In the genomic region with DNA sequence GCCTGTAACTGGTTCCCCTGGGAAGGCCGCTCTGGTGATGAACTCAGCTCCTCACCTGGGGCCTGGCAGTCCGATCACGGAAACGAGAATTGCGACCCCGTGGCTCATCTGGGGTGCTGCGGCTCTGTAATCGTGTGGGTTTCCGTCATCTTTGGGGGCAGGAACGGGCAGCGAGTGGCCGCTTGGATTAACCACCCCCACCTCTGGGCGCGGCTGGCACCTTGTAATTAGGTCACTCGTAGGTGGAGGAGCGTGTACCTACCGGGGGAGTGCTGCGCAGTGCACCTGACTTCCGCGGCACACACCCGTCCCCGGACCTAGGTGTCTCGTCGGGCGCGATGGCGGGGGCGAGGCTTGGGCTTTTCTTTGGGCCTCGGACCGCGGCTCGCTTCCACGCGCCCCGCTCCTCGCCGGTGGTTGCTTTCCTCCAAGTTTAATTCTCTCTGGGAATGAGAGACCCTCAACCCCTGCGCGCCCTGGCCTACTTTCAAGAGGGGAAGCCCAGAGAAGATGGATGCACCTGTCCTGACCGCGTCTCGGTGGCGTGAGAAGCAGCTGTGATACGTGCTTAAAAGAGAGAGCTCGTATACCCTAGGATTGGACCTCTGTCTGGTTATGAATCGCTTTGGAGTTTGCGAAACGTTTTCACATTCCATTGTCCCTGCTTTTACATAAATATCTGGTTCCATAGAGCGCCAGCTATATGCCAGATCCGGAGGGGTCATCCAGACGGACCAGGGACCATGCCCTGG, we compare ENCODE assay signal across 8 cellular contexts. TPM values are rescaled to one million over a fixed set of nuclear protein-coding genes. Genes with fewer than 3 reads are reported as not detected.
DNase-seq lines count a peak whose midpoint lies in the region; ATAC-seq and TF ChIP-seq lines count a peak whose summit lies in the region.

No MANE protein-coding gene starts in this region.

- DNase-seq in activated T-helper 2 cell treated with anti-CD3 and anti-CD28 coated beads, Interferon-gamma antibody, Interleukin-2, Interleukin-4, amounts not matched to agents 10 μg/mL and 5 μg/mL and 100 μg/mL, durations not matched to agents 14 hours and 24 hours and 36 hours (ENCODE audit: low spot score), result no peak
- peak; percentile 26 for DNase-seq in glomerular visceral epithelial cell (ENCODE audit: extremely low spot score)
- no peak for DNase-seq in progenitor cell of endocrine pancreas (ENCODE audit: low spot score, unreplicated experiment)
- no peak for DNase-seq in NCI-H1694 (lab: John Stamatoyannopoulos, UW)

- peaks cover 29 to 38% (median 35%) of the 10 kb centered on the region in 10 experiments for H3K4me1 ChIP-seq in BLaER1 treated with 17β-estradiol and CSF1 and Interleukin-3, amounts not matched to agents 10 nM and 100 nM

- TF ChIP-seq RAD21 in Ishikawa (IDR thresholded peaks at IDR 0.05; ENCODE audit: low read depth), result no peak

- peak overlapping the region; percentile 89 for H3K4me3 Mint-ChIP-seq in activated T-helper 2 cell treated with anti-CD3 and anti-CD28 coated beads, Interferon-gamma antibody, Interleukin-2, Interleukin-4, amounts not matched to agents 10 μg/mL and 5 μg/mL and 100 μg/mL, durations not matched to agents 14 hours and 24 hours and 36 hours (ENCODE audit: low read depth)
- H3K4me3 Mint-ChIP-seq in progenitor cell of endocrine pancreas (ENCODE audit: low read depth), result peak overlapping the region; percentile 96

- H3K9me3 ChIP-seq in BLaER1 treated with 17β-estradiol and CSF1 and Interleukin-3, amounts not matched to agents 10 nM and 100 nM (replicated peaks in 1 of 11), result no peaks in the 10 kb centered on the region

- peak overlapping the region; percentile 98 to 100 (median 99) for H3K27ac ChIP-seq in BLaER1 treated with 17β-estradiol and CSF1 and Interleukin-3, amounts not matched to agents 10 nM and 100 nM

- no peaks in the 10 kb centered on the region for H3K27me3 Mint-ChIP-seq in activated T-helper 2 cell treated with anti-CD3 and anti-CD28 coated beads, Interferon-gamma antibody, Interleukin-2, Interleukin-4, amounts not matched to agents 10 μg/mL and 5 μg/mL and 100 μg/mL, durations not matched to agents 14 hours and 24 hours and 36 hours (ENCODE audit: low read depth)
- no peaks in the 10 kb centered on the region for H3K27me3 Mint-ChIP-seq in progenitor cell of endocrine pancreas

- H3K9ac ChIP-seq in BLaER1 treated with 17β-estradiol and CSF1 and Interleukin-3, amounts not matched to agents 10 nM and 100 nM, result peak overlapping the region; percentile 97 to 100 (median 99)

- peak; percentile 28; the same call in 1 of the 2 replicates for TF ChIP-seq EP300 in Ishikawa (IDR thresholded peaks at IDR 0.05; ENCODE audit: borderline replicate concordance)

- H3K9me3 Mint-ChIP-seq in activated T-helper 2 cell treated with anti-CD3 and anti-CD28 coated beads, Interferon-gamma antibody, Interleukin-2, Interleukin-4, amounts not matched to agents 10 μg/mL and 5 μg/mL and 100 μg/mL, durations not matched to agents 14 hours and 24 hours and 36 hours, result no peaks in the 10 kb centered on the region
- no peaks in the 10 kb centered on the region for H3K9me3 Mint-ChIP-seq in progenitor cell of endocrine pancreas (ENCODE audit: low read depth)

- ATAC-seq in GM19452 (IDR thresholded peaks at IDR 0.05; ENCODE audit: unreplicated experiment) (peak; percentile 7), HG03378 (IDR thresholded peaks at IDR 0.05; ENCODE audit: unreplicated experiment) (no peak)

- H3K36me3 ChIP-seq in BLaER1 treated with 17β-estradiol and CSF1 and Interleukin-3, amounts not matched to agents 10 nM and 100 nM, result peaks cover 4 to 27% (median 16%) of the 10 kb centered on the region in 11 experiments; a peak in 20 of 22 replicates

- H3K4me3 ChIP-seq in BLaER1 treated with 17β-estradiol and CSF1 and Interleukin-3, amounts not matched to agents 10 nM and 100 nM, result peak overlapping the region; percentile 81 to 100 (median 97)

- H3K27ac Mint-ChIP-seq in activated T-helper 2 cell treated with anti-CD3 and anti-CD28 coated beads, Interferon-gamma antibody, Interleukin-2, Interleukin-4, amounts not matched to agents 10 μg/mL and 5 μg/mL and 100 μg/mL, durations not matched to agents 14 hours and 24 hours and 36 hours, result peak overlapping the region; percentile 98
- H3K27ac Mint-ChIP-seq in progenitor cell of endocrine pancreas, result peak overlapping the region; percentile 99

- H3K4me2 ChIP-seq in BLaER1 treated with 17β-estradiol and CSF1 and Interleukin-3, amounts not matched to agents 10 nM and 100 nM, result peak overlapping the region; percentile 86 to 98 (median 90)

- H3K36me3 Mint-ChIP-seq in activated T-helper 2 cell treated with anti-CD3 and anti-CD28 coated beads, Interferon-gamma antibody, Interleukin-2, Interleukin-4, amounts not matched to agents 10 μg/mL and 5 μg/mL and 100 μg/mL, durations not matched to agents 14 hours and 24 hours and 36 hours (ENCODE audit: low read depth), result peaks cover 31% of the 10 kb centered on the region
- peaks cover 3% of the 10 kb centered on the region for H3K36me3 Mint-ChIP-seq in progenitor cell of endocrine pancreas (ENCODE audit: insufficient read depth)

- H3K27me3 ChIP-seq in BLaER1 treated with 17β-estradiol and CSF1 and Interleukin-3, amounts not matched to agents 10 nM and 100 nM, result no peaks in the 10 kb centered on the region

- peaks cover 33 to 42% (median 38%) of the 10 kb centered on the region in 11 experiments for H4K20me1 ChIP-seq in BLaER1 treated with 17β-estradiol and CSF1 and Interleukin-3, amounts not matched to agents 10 nM and 100 nM

- intact Hi-C loops in activated T-helper 2 cell treated with anti-CD3 and anti-CD28 coated beads, Interferon-gamma antibody, Interleukin-2, Interleukin-4, amounts not matched to agents 10 μg/mL and 5 μg/mL and 100 μg/mL, durations not matched to agents 14 hours and 24 hours and 36 hours (cut with micrococcal nuclease), result loop anchor here (1.0 to 5.0 kb wide), 5 partner anchors 49 to 301 kb away; partner anchors contain the start of genes JADE2, UBE2B and VDAC1

- TF ChIP-seq CTCF in progenitor cell of endocrine pancreas (IDR thresholded peaks at IDR 0.05; ENCODE audit: unreplicated experiment), result no peak

- peaks cover 37% of the 10 kb centered on the region for H3K4me1 Mint-ChIP-seq in activated T-helper 2 cell treated with anti-CD3 and anti-CD28 coated beads, Interferon-gamma antibody, Interleukin-2, Interleukin-4, amounts not matched to agents 10 μg/mL and 5 μg/mL and 100 μg/mL, durations not matched to agents 14 hours and 24 hours and 36 hours (ENCODE audit: low read depth)
- H3K4me1 Mint-ChIP-seq in progenitor cell of endocrine pancreas (ENCODE audit: low read depth), result peaks cover 35% of the 10 kb centered on the region

TF ChIP-seq in Ishikawa, 13 proteins besides CTCF, POLR2A, EP300 and RAD21 (continues in another document):
- TF ChIP-seq USF1 (IDR thresholded peaks at IDR 0.05) (peak; percentile 62; the same call in 1 of the 2 replicates), EGR1 (IDR thresholded peaks at IDR 0.05) (peak; percentile 65; the same call in 1 of the 2 replicates), MAX (IDR thresholded peaks at IDR 0.05) (peak; percentile 75; the same call in 1 of the 2 replicates), TCF12 (IDR thresholded peaks at IDR 0.05; ENCODE audit: low read depth) (0 out of 2 replicates have a peak, but pooled peaks have one; percentile 17), NFIC (IDR thresholded peaks at IDR 0.05) (no peak), YY1 (IDR thresholded peaks at IDR 0.05; ENCODE audit: low read depth) (0 out of 2 replicates have a peak, but pooled peaks have one; percentile 48), TAF1 (IDR thresholded peaks at IDR 0.05; ENCODE audit: low read depth) (no peak; the same call in none of the 2 replicates), FOXM1 (IDR thresholded peaks at IDR 0.05; ENCODE audit: borderline replicate concordance, low read depth) (no peak), CEBPB (IDR thresholded peaks at IDR 0.05) (0 out of 2 replicates have a peak, but pooled peaks have one; percentile 5), CREB1 (IDR thresholded peaks at IDR 0.05; ENCODE audit: low read depth) (no peak), TEAD4 (IDR thresholded peaks at IDR 0.05) (0 out of 2 replicates have a peak, but pooled peaks have one; percentile 4)

RNA-seq across cellular contexts. Expression of gene PPP2CA, which starts 0.7 kb away (rescaled TPM):
- total RNA-seq in activated T-helper 2 cell treated with anti-CD3 and anti-CD28 coated beads, Interferon-gamma antibody, Interleukin-2, Interleukin-4, amounts not matched to agents 10 μg/mL and 5 μg/mL and 100 μg/mL, durations not matched to agents 14 hours and 24 hours and 36 hours, result 171 and 179 TPM in 2 replicates
- 157 and 164 TPM in 2 replicates for total RNA-seq in progenitor cell of endocrine pancreas

RNA-seq across cellular contexts. Expression of gene SKP1, which starts 49.9 kb away (rescaled TPM):
- 254 and 257 TPM in 2 replicates for total RNA-seq in activated T-helper 2 cell treated with anti-CD3 and anti-CD28 coated beads, Interferon-gamma antibody, Interleukin-2, Interleukin-4, amounts not matched to agents 10 μg/mL and 5 μg/mL and 100 μg/mL, durations not matched to agents 14 hours and 24 hours and 36 hours
- 339 and 358 TPM in 2 replicates for total RNA-seq in progenitor cell of endocrine pancreas
